In genomic region chr17:38879878-38880727, GRCh38 we compare ENCODE assay signal across 8 cellular contexts. TPM values are rescaled to one million over a fixed set of nuclear protein-coding genes. Genes with fewer than 3 reads are reported as not detected.
DNase-seq lines count a peak whose midpoint lies in the region; ATAC-seq and TF ChIP-seq lines count a peak whose summit lies in the region.

No MANE protein-coding gene starts in this region.

- TF ChIP-seq CTCF in activated CD8-positive, alpha-beta T cell treated with anti-CD3 and anti-CD28 coated beads for 36 hours (IDR thresholded peaks at IDR 0.05): no peak

- H3K9ac ChIP-seq in rectal smooth muscle tissue (ENCODE audit: low read length): no peak overlapping the region

- H3K36me3 ChIP-seq in rectal smooth muscle tissue (ENCODE audit: control insufficient read depth, insufficient read depth, low read length): peaks cover 16% of the 10 kb centered on the region

- peak overlapping the region; percentile 41 for H3K27ac ChIP-seq in rectal smooth muscle tissue (ENCODE audit: low read depth, low read length)

- peaks cover 80% of the 10 kb centered on the region for H3K36me3 Mint-ChIP-seq in activated T-cell treated with anti-CD3 and anti-CD28 coated beads, Interleukin-2, amount 50 U/mL, for 24 hours (ENCODE audit: low read depth)
- peaks cover 61% of the 10 kb centered on the region for H3K36me3 Mint-ChIP-seq in activated CD8-positive, alpha-beta T cell treated with anti-CD3 and anti-CD28 coated beads for 36 hours (ENCODE audit: low read depth)

- no peaks in the 10 kb centered on the region for H3K9me3 Mint-ChIP-seq in activated T-cell treated with anti-CD3 and anti-CD28 coated beads, Interleukin-2, amount 50 U/mL, for 24 hours
- no peaks in the 10 kb centered on the region for H3K9me3 Mint-ChIP-seq in activated CD8-positive, alpha-beta T cell treated with anti-CD3 and anti-CD28 coated beads for 36 hours

- POLR2A ChIA-PET in activated CD8-positive, alpha-beta T cell treated with anti-CD3 and anti-CD28 coated beads for 36 hours (lab: Charles Lee): interaction anchor here (0.7 to 8.1 kb wide), 6 partner anchors 9 to 1079 kb away, joined by 3 to 91 read pairs (median 4); partner anchors contain the start of gene LASP1

- intact Hi-C loops in activated CD8-positive, alpha-beta T cell treated with anti-CD3 and anti-CD28 coated beads for 36 hours (cut with micrococcal nuclease): no loop called here
- intact Hi-C loops in Right ventricle myocardium superior (cut with DNase I): no loop called here

- peaks cover 89% of the 10 kb centered on the region for H3K4me1 Mint-ChIP-seq in activated T-cell treated with anti-CD3 and anti-CD28 coated beads, Interleukin-2, amount 50 U/mL, for 24 hours (ENCODE audit: low read depth)
- H3K4me1 Mint-ChIP-seq in activated CD8-positive, alpha-beta T cell treated with anti-CD3 and anti-CD28 coated beads for 36 hours (ENCODE audit: low read depth): peaks cover 86% of the 10 kb centered on the region

- H3K27ac Mint-ChIP-seq in activated T-cell treated with anti-CD3 and anti-CD28 coated beads, Interleukin-2, amount 50 U/mL, for 24 hours: peak overlapping the region; percentile 94
- peak overlapping the region; percentile 85 for H3K27ac Mint-ChIP-seq in activated CD8-positive, alpha-beta T cell treated with anti-CD3 and anti-CD28 coated beads for 36 hours

- H3K27me3 Mint-ChIP-seq in activated T-cell treated with anti-CD3 and anti-CD28 coated beads, Interleukin-2, amount 50 U/mL, for 24 hours: no peaks in the 10 kb centered on the region
- no peaks in the 10 kb centered on the region for H3K27me3 Mint-ChIP-seq in activated CD8-positive, alpha-beta T cell treated with anti-CD3 and anti-CD28 coated beads for 36 hours

- no peak for ATAC-seq in activated CD8-positive, alpha-beta T cell treated with anti-CD3 and anti-CD28 coated beads for 36 hours
- ATAC-seq in Right ventricle myocardium superior (ENCODE audit: poor library complexity): peak; percentile 36
- ATAC-seq in HG02885 (IDR thresholded peaks at IDR 0.05; ENCODE audit: poor library complexity, unreplicated experiment): no peak
- ATAC-seq in GM21423 (IDR thresholded peaks at IDR 0.05; ENCODE audit: unreplicated experiment): no peak

- CTCF ChIA-PET in activated CD8-positive, alpha-beta T cell treated with anti-CD3 and anti-CD28 coated beads for 36 hours (lab: Charles Lee): interaction anchor here (0.8 to 2.2 kb wide), 8 partner anchors 7 to 358 kb away, joined by 3 to 13 read pairs (median 4); partner anchors contain the start of genes LASP1 and LASP1NB

- peak overlapping the region; percentile 13 for H3K4me3 ChIP-seq in rectal smooth muscle tissue (ENCODE audit: low read length)

- no peaks in the 10 kb centered on the region for H3K27me3 ChIP-seq in rectal smooth muscle tissue (ENCODE audit: control insufficient read depth, insufficient read depth, low read length)

- no peak overlapping the region for H3K4me3 Mint-ChIP-seq in activated T-cell treated with anti-CD3 and anti-CD28 coated beads, Interleukin-2, amount 50 U/mL, for 24 hours
- H3K4me3 Mint-ChIP-seq in activated CD8-positive, alpha-beta T cell treated with anti-CD3 and anti-CD28 coated beads for 36 hours: peak overlapping the region; percentile 44

- peaks cover 37% of the 10 kb centered on the region for H3K4me1 ChIP-seq in rectal smooth muscle tissue (ENCODE audit: control insufficient read depth, insufficient read depth, low read length)

- no peak for DNase-seq in activated T-cell treated with anti-CD3 and anti-CD28 coated beads, Interleukin-2, amount 50 U/mL, for 24 hours
- no peak for DNase-seq in activated T-cell treated with anti-CD3 and anti-CD28 coated beads, Interleukin-2, amount 50 U/mL, for 48 hours
- DNase-seq in activated CD8-positive, alpha-beta T cell treated with anti-CD3 and anti-CD28 coated beads for 36 hours: peak; percentile 46
- DNase-seq in Right ventricle myocardium superior: peak; percentile 65
- no peak for DNase-seq in stimulated activated CD8-positive, alpha-beta memory T cell treated with anti-CD3 and anti-CD28 coated beads, Interleukin-4, amount 100 ng/mL, for 48 hours

RNA-seq across cellular contexts. Expression of gene LASP1, which starts 10.2 kb away (rescaled TPM):
- 100 to 1,000 TPM; 135 to 139 TPM for total RNA-seq in activated CD8-positive, alpha-beta T cell treated with anti-CD3 and anti-CD28 coated beads for 36 hours
- total RNA-seq in Right ventricle myocardium superior: 31.7 TPM

RNA-seq across cellular contexts. Expression of gene RPL23, which starts 26.6 kb away (rescaled TPM):
- 1,000 to 10,000 TPM; 1,908 to 1,957 TPM for total RNA-seq in activated CD8-positive, alpha-beta T cell treated with anti-CD3 and anti-CD28 coated beads for 36 hours
- total RNA-seq in Right ventricle myocardium superior: 767 TPM

RNA-seq across cellular contexts. Expression of gene CWC25, which starts 55.0 kb away (rescaled TPM):
- total RNA-seq in activated CD8-positive, alpha-beta T cell treated with anti-CD3 and anti-CD28 coated beads for 36 hours: 10 to 100 TPM; 19.7 to 20.1 TPM
- 7.6 TPM for total RNA-seq in Right ventricle myocardium superior

Comparison
In these comparisons a context has a peak if more than half of its experiments do, and no peak if none do; other contexts are left out.
1. DNase-seq: peak in activated CD8-positive, alpha-beta T cell treated with anti-CD3 and anti-CD28 coated beads for 36 hours (single experiment) and Right ventricle myocardium superior (single experiment); none in activated T-cell treated with anti-CD3 and anti-CD28 coated beads, Interleukin-2, amount 50 U/mL, for 24 hours (single experiment), activated T-cell treated with anti-CD3 and anti-CD28 coated beads, Interleukin-2, amount 50 U/mL, for 48 hours (0 of 2) and stimulated activated CD8-positive, alpha-beta memory T cell treated with anti-CD3 and anti-CD28 coated beads, Interleukin-4, amount 100 ng/mL, for 48 hours (single experiment).